ENCODE assay signal across 30 cellular contexts in genomic region chr7:139974179-139974811, GRCh38.
"Had no signal": no experiment of that assay in that cellular context is flagged by ENCODE, and none has a peak within 500 bp of the region (broad histone marks: within the 10 kb centered on the region; RNA-seq: fewer than 3 reads in every experiment).

No MANE protein-coding gene starts in this region.

- H3K9me3 ChIP-seq: MG63, SK-N-SH had no signal

- ATAC-seq: activated CD4-positive, alpha-beta T cell treated with anti-CD3 and anti-CD28 coated beads for 36 hours; activated T-helper 17 cell treated with anti-CD3 and anti-CD28 coated beads, Interleukin-2, amount 50 U/mL, for 72 hours; Panc1; Right ventricle myocardium inferior had no signal

- H3K4me3 Mint-ChIP-seq: activated CD4-positive, alpha-beta memory T cell treated with anti-CD3 and anti-CD28 coated beads, Interleukin-2, amount 10 ng/mL, durations not matched to agents 7 days and 5 days; activated CD4-positive, alpha-beta T cell treated with anti-CD3 and anti-CD28 coated beads for 36 hours; activated naive CD4-positive, alpha-beta T cell treated with anti-CD3 and anti-CD28 coated beads for 36 hours; activated naive CD8-positive, alpha-beta T cell treated with anti-CD3 and anti-CD28 coated beads for 36 hours; activated T-helper 17 cell treated with anti-CD3 and anti-CD28 coated beads, Interleukin-2, amount 50 U/mL, for 72 hours had no signal

- H3K36me3 Mint-ChIP-seq: activated naive CD8-positive, alpha-beta T cell treated with anti-CD3 and anti-CD28 coated beads for 36 hours had no signal

- H3K27me3 Mint-ChIP-seq: activated CD4-positive, alpha-beta memory T cell treated with anti-CD3 and anti-CD28 coated beads, Interleukin-2, amount 10 ng/mL, durations not matched to agents 7 days and 5 days; activated CD4-positive, alpha-beta T cell treated with anti-CD3 and anti-CD28 coated beads for 36 hours; activated naive CD8-positive, alpha-beta T cell treated with anti-CD3 and anti-CD28 coated beads for 36 hours; activated T-helper 17 cell treated with anti-CD3 and anti-CD28 coated beads, Interleukin-2, amount 50 U/mL, for 72 hours had no signal

- H3K27ac ChIP-seq: brain microvascular endothelial cell, cardiac muscle cell, VCaP had no signal

- H3K9me2 ChIP-seq: SK-N-SH had no signal

- H3K4me3 ChIP-seq: cardiac muscle cell, MG63 had no signal

- H3K27me3 ChIP-seq: brain microvascular endothelial cell, cardiac muscle cell, MG63 had no signal

- H3K27ac Mint-ChIP-seq: activated CD4-positive, alpha-beta memory T cell treated with anti-CD3 and anti-CD28 coated beads, Interleukin-2, amount 10 ng/mL, durations not matched to agents 7 days and 5 days; activated CD4-positive, alpha-beta T cell treated with anti-CD3 and anti-CD28 coated beads for 36 hours; activated naive CD4-positive, alpha-beta T cell treated with anti-CD3 and anti-CD28 coated beads for 36 hours; activated naive CD8-positive, alpha-beta T cell treated with anti-CD3 and anti-CD28 coated beads for 36 hours; activated T-helper 17 cell treated with anti-CD3 and anti-CD28 coated beads, Interleukin-2, amount 50 U/mL, for 72 hours had no signal

- H3K36me3 ChIP-seq: brain microvascular endothelial cell, cardiac muscle cell, MG63 had no signal

- DNase-seq: activated CD4-positive, alpha-beta memory T cell treated with anti-CD3 and anti-CD28 coated beads, Interleukin-2, amount 10 ng/mL, durations not matched to agents 7 days and 5 days; activated CD4-positive, alpha-beta T cell treated with anti-CD3 and anti-CD28 coated beads for 36 hours; activated CD4-positive, alpha-beta T cell treated with anti-CD3 and anti-CD28 coated beads, Interleukin-2, amount 50 U/mL, for 1 hour; activated gamma-delta T cell; activated naive CD4-positive, alpha-beta T cell treated with anti-CD3 and anti-CD28 coated beads for 36 hours; activated naive CD8-positive, alpha-beta T cell treated with anti-CD3 and anti-CD28 coated beads for 36 hours; activated T-cell treated with anti-CD3 and anti-CD28 coated beads for 4 hours; activated T-cell treated with anti-CD3 and anti-CD28 coated beads, Interleukin-2, amount 50 U/mL, for 48 hours; brain microvascular endothelial cell; MG63; MV-4-11; NCI-H1092 treated with DMSO at 0.1 percent for 48 hours; NCI-H1417 treated with DMSO at 0.1 percent for 48 hours; NCI-H1694; NCI-H2029; NCI-H2107; NCI-H2171 treated with DMSO at 0.1 percent for 48 hours; NCI-H345; NCI-H510A; NCI-H526 treated with DMSO at 0.1 percent for 48 hours; NCI-H82; OCI-M1; RPMI8226; SK-N-SH; T-helper 1 cell had no signal

- H3K4me1 Mint-ChIP-seq: activated T-helper 17 cell treated with anti-CD3 and anti-CD28 coated beads, Interleukin-2, amount 50 U/mL, for 72 hours had no signal

- H3K4me2 ChIP-seq: SK-N-SH had no signal

- H3K9me3 Mint-ChIP-seq: activated CD4-positive, alpha-beta memory T cell treated with anti-CD3 and anti-CD28 coated beads, Interleukin-2, amount 10 ng/mL, durations not matched to agents 7 days and 5 days; activated naive CD4-positive, alpha-beta T cell treated with anti-CD3 and anti-CD28 coated beads for 36 hours; activated naive CD8-positive, alpha-beta T cell treated with anti-CD3 and anti-CD28 coated beads for 36 hours; activated T-helper 17 cell treated with anti-CD3 and anti-CD28 coated beads, Interleukin-2, amount 50 U/mL, for 72 hours had no signal

- H3K9ac ChIP-seq: SK-N-SH had no signal
